Comparison of ENCODE assay signal across 25 cellular contexts in genomic region chr17:72004011-72004427, GRCh38.
DNase-seq lines count a peak whose midpoint lies in the region; ATAC-seq, FAIRE-seq and TF ChIP-seq lines count a peak whose summit lies in the region.
"Had no signal": no experiment of that assay in that cellular context is flagged by ENCODE, and none has a peak within 500 bp of the region (broad histone marks: within the 10 kb centered on the region; RNA-seq: fewer than 3 reads in every experiment).

No MANE protein-coding gene starts in this region.

- H3K9me3 ChIP-seq in skeletal muscle satellite cell (replicated peaks; ENCODE audit: low read length) = no peaks in the 10 kb centered on the region
- H3K9me3 ChIP-seq: ascending aorta; BLaER1 treated with 17β-estradiol and CSF1 and Interleukin-3, amounts not matched to agents 10 nM and 100 nM; heart right ventricle; tibial artery had no signal

- CTCF ChIA-PET in RWPE1 (lab: Yijun Ruan, JAX) = no interaction called here

- no peak overlapping the region for H3K9ac ChIP-seq in skeletal muscle satellite cell (ENCODE audit: low read depth, low read length)
- H3K9ac ChIP-seq: BLaER1 treated with 17β-estradiol and CSF1 and Interleukin-3, amounts not matched to agents 10 nM and 100 nM had no signal

- peak; percentile 45 for FAIRE-seq in H54 (lab: Jason Lieb, UNC)
- FAIRE-seq: GM12892, K562 had no signal

- peaks cover 24% of the 10 kb centered on the region for H3K4me1 ChIP-seq in skeletal muscle satellite cell (ENCODE audit: control insufficient read depth, insufficient read depth, low read length)
- H3K4me1 ChIP-seq: ascending aorta; BLaER1 treated with 17β-estradiol and CSF1 and Interleukin-3, amounts not matched to agents 10 nM and 100 nM; heart right ventricle; tibial artery had no signal

- POLR2A ChIA-PET in RWPE1 (lab: Yijun Ruan, JAX; ENCODE audit: low non-redundant PET) = no interaction called here

- no peak for ATAC-seq in HG03520 (IDR thresholded peaks at IDR 0.05; ENCODE audit: unreplicated experiment)
- ATAC-seq: heart right ventricle; K562; sciatic nerve; stimulated activated naive CD8-positive, alpha-beta T cell treated with anti-CD3 and anti-CD28 coated beads, Interleukin-15, Interleukin-2, amounts not matched to agents 100 U/mL and 50 U/mL, for 24 hours had no signal

- DNase-seq in H54 (ENCODE audit: insufficient read length, low spot score) (no peak), RWPE1 (ENCODE audit: low spot score) (peak; percentile 59), fibroblast of mammary gland (ENCODE audit: low read depth) (peak; percentile 45), GDM1 (lab: John Stamatoyannopoulos, UW) (no peak), NCI-H1092 treated with DMSO at 0.1 percent for 48 hours (lab: John Stamatoyannopoulos, UW) (no peak)
- DNase-seq: activated CD4-positive, alpha-beta memory T cell treated with anti-CD3 and anti-CD28 coated beads, Interleukin-2, amount 10 ng/mL, durations not matched to agents 7 days and 5 days; activated naive CD4-positive, alpha-beta T cell treated with Interleukin-2 at 50 U/mL for 16 hours; effector memory CD4-positive, alpha-beta T cell; heart right ventricle; NCI-H1092; NCI-H2081 treated with DMSO at 0.1 percent for 48 hours; NCI-H526; occipital lobe; SIG-M5; stimulated activated CD4-positive, alpha-beta T cell treated with anti-CD3 and anti-CD28 coated beads, Interleukin-2, amount 100 ng/mL, for 24 hours; stimulated activated naive CD8-positive, alpha-beta T cell treated with anti-CD3 and anti-CD28 coated beads, Interleukin-15, Interleukin-2, amounts not matched to agents 100 U/mL and 50 U/mL, for 24 hours; tibial artery had no signal

- TF ChIP-seq POLR2A in H54 (IDR thresholded peaks at IDR 0.05; ENCODE audit: low read depth, low read length) = no peak

- H3K27ac ChIP-seq in RWPE1 = peak overlapping the region; percentile 50
- H3K27ac ChIP-seq: ascending aorta; BLaER1 treated with 17β-estradiol and CSF1 and Interleukin-3, amounts not matched to agents 10 nM and 100 nM; heart right ventricle; HL-60; tibial artery had no signal

- no peaks in the 10 kb centered on the region for H3K36me3 ChIP-seq in skeletal muscle satellite cell (ENCODE audit: insufficient read depth, low read length)
- H3K36me3 ChIP-seq: ascending aorta; BLaER1 treated with 17β-estradiol and CSF1 and Interleukin-3, amounts not matched to agents 10 nM and 100 nM; heart right ventricle; tibial artery had no signal

- H3K4me2 ChIP-seq in skeletal muscle satellite cell (ENCODE audit: low read length) = peak overlapping the region; percentile 22
- H3K4me2 ChIP-seq: BLaER1 treated with 17β-estradiol and CSF1 and Interleukin-3, amounts not matched to agents 10 nM and 100 nM had no signal

- no peaks in the 10 kb centered on the region for H3K27me3 ChIP-seq in skeletal muscle satellite cell (ENCODE audit: control insufficient read depth, insufficient read depth, low read length)
- H3K27me3 ChIP-seq: ascending aorta; BLaER1 treated with 17β-estradiol and CSF1 and Interleukin-3, amounts not matched to agents 10 nM and 100 nM; heart right ventricle; tibial artery had no signal

- H3K4me3 ChIP-seq in fibroblast of mammary gland (ENCODE audit: control insufficient read depth, low read depth, low read length) (no peak overlapping the region), skeletal muscle satellite cell (ENCODE audit: low read length) (no peak overlapping the region)
- H3K4me3 ChIP-seq: ascending aorta; BLaER1 treated with 17β-estradiol and CSF1 and Interleukin-3, amounts not matched to agents 10 nM and 100 nM; heart right ventricle; K562; tibial artery had no signal

- no peak for TF ChIP-seq CTCF in RWPE1 (conservative IDR thresholded peaks at IDR 0.05; ENCODE audit: low read depth)
- no peak for TF ChIP-seq CTCF in fibroblast of mammary gland (conservative IDR thresholded peaks at IDR 0.05; ENCODE audit: control insufficient read depth, insufficient read depth, low read depth, low read length)

Comparison
In these comparisons a context has a peak if more than half of its experiments do, and no peak if none do; other contexts are left out.
1. DNase-seq: peak in RWPE1 (single experiment) and fibroblast of mammary gland (single experiment); none in H54 (single experiment), GDM1 (single experiment) and NCI-H1092 treated with DMSO at 0.1 percent for 48 hours (single experiment).